15 cellular contexts compared by ENCODE assay signal in genomic region chr20:12673352-12673751, GRCh38.
DNase-seq lines count a peak whose midpoint lies in the region; ATAC-seq, FAIRE-seq and TF ChIP-seq lines count a peak whose summit lies in the region.
"Had no signal": no experiment of that assay in that cellular context is flagged by ENCODE, and none has a peak within 500 bp of the region (broad histone marks: within the 10 kb centered on the region; RNA-seq: fewer than 3 reads in every experiment).

No MANE protein-coding gene starts in this region.

- no peak for TF ChIP-seq EP300 in A549 (IDR thresholded peaks at IDR 0.05)

- H3K9me2 ChIP-seq in hepatocyte (replicated peaks; ENCODE audit: insufficient read depth), result no peaks in the 10 kb centered on the region

- no peak overlapping the region for H3K9ac ChIP-seq in smooth muscle cell (ENCODE audit: low read depth)
- H3K9ac ChIP-seq: BLaER1 had no signal

- no peak for TF ChIP-seq RAD21 in A549 (conservative IDR thresholded peaks at IDR 0.05 in 1 of 2, IDR thresholded peaks at IDR 0.05 in 1 of 2)

- CTCF ChIA-PET in A549 (lab: Yijun Ruan, JAX), result no interaction called here

- intact Hi-C loops in adrenal gland (cut with DNase I), result no loop called here

- H3K4me1 ChIP-seq in A549 (no peaks in the 10 kb centered on the region), hepatocyte (ENCODE audit: insufficient read depth) (no peaks in the 10 kb centered on the region), smooth muscle cell (ENCODE audit: low read depth) (no peaks in the 10 kb centered on the region), adrenal gland (replicated peaks in 1 of 2) (no peaks in the 10 kb centered on the region)

- H3F3A ChIP-seq in smooth muscle cell (ENCODE audit: low read depth), result no peaks in the 10 kb centered on the region

- H3K4me3 ChIP-seq in A549 (no peak overlapping the region), hepatocyte (no peak overlapping the region), smooth muscle cell (no peak overlapping the region), adrenal gland (no peak overlapping the region)
- H3K4me3 ChIP-seq: BLaER1 had no signal

- H3K4me2 ChIP-seq in A549, result no peak overlapping the region
- H3K4me2 ChIP-seq in hepatocyte, result peak overlapping the region; percentile 29
- H3K4me2 ChIP-seq in smooth muscle cell, result peak overlapping the region; percentile 31
- H3K4me2 ChIP-seq: BLaER1 had no signal

- no peaks in the 10 kb centered on the region for H3K36me3 ChIP-seq in hepatocyte (replicated peaks; ENCODE audit: insufficient read depth, low read depth)
- no peaks in the 10 kb centered on the region for H3K36me3 ChIP-seq in smooth muscle cell (ENCODE audit: low read depth)
- H3K36me3 ChIP-seq in adrenal gland (replicated peaks in 1 of 2), result no peaks in the 10 kb centered on the region
- H3K36me3 ChIP-seq: BLaER1 had no signal

- H3K9me3 ChIP-seq in A549 (no peaks in the 10 kb centered on the region), hepatocyte (ENCODE audit: low read depth) (no peaks in the 10 kb centered on the region), smooth muscle cell (replicated peaks; ENCODE audit: low read depth) (no peaks in the 10 kb centered on the region), adrenal gland (replicated peaks in 1 of 3) (no peaks in the 10 kb centered on the region)
- H3K9me3 ChIP-seq: BLaER1 had no signal

- POLR2A ChIA-PET in A549 (lab: Yijun Ruan, JAX), result no interaction called here

- no peak for ATAC-seq in A549
- ATAC-seq in HG02938 (IDR thresholded peaks at IDR 0.05; ENCODE audit: unreplicated experiment), result no peak

- no peak overlapping the region for H3K27ac ChIP-seq in A549
- no peak overlapping the region for H3K27ac ChIP-seq in hepatocyte
- no peak overlapping the region for H3K27ac ChIP-seq in smooth muscle cell (ENCODE audit: low read depth)
- H3K27ac ChIP-seq in adrenal gland, result no peak overlapping the region
- H3K27ac ChIP-seq: BLaER1 had no signal

- no peak for TF ChIP-seq POLR2A in A549 (IDR thresholded peaks at IDR 0.05; ENCODE audit: low read length)
- no peak for TF ChIP-seq POLR2A in adrenal gland (IDR thresholded peaks at IDR 0.05)

- H2AFZ ChIP-seq in hepatocyte (peak overlapping the region; percentile 26), smooth muscle cell (ENCODE audit: low read depth) (no peak overlapping the region)

- no peak for DNase-seq in A549 (ENCODE audit: low read depth in 1 of 2, low spot score in 1 of 2)
- peak; percentile 1 for DNase-seq in AG08395 (ENCODE audit: low spot score)
- no peak for DNase-seq in hepatocyte (ENCODE audit: low spot score)
- no peak for DNase-seq in smooth muscle cell (lab: John Stamatoyannopoulos, UW; ENCODE audit: unreplicated experiment)
- no peak for DNase-seq in adrenal gland
- DNase-seq: Calu3; CD4-positive, alpha-beta memory T cell; DMS79 treated with DMSO at 0.1 percent for 48 hours; GF-D8; H9 had no signal

- FAIRE-seq in A549 (lab: Jason Lieb, UNC), result no peak
- FAIRE-seq: A204.1, GM19239, H1 had no signal

- no peaks in the 10 kb centered on the region for H3K79me2 ChIP-seq in hepatocyte
- H3K79me2 ChIP-seq in smooth muscle cell (ENCODE audit: low read depth), result no peaks in the 10 kb centered on the region

- H3K27me3 ChIP-seq in hepatocyte, result no peaks in the 10 kb centered on the region
- no peaks in the 10 kb centered on the region for H3K27me3 ChIP-seq in smooth muscle cell (ENCODE audit: low read depth)
- no peaks in the 10 kb centered on the region for H3K27me3 ChIP-seq in adrenal gland
- H3K27me3 ChIP-seq: BLaER1 had no signal

- 8% methylated on average over 5 of the region's 5 CpGs for WGBS in A549 (ENCODE audit: missing lambda C conversion rate)
- WGBS in hepatocyte (ENCODE audit: low lambda C conversion rate, missing lambda C conversion rate), result 59% methylated on average over 5 of the region's 5 CpGs
- 66% methylated on average over 5 of the region's 5 CpGs for WGBS in smooth muscle cell (ENCODE audit: low lambda C conversion rate)
- WGBS in adrenal gland, 4 donors, result 72 to 79% (median 76%) methylated on average over 5 of the region's 5 CpGs

- TF ChIP-seq CTCF in A549 (IDR thresholded peaks at IDR 0.05) (no peak), hepatocyte (IDR thresholded peaks at IDR 0.05; ENCODE audit: poor library complexity) (no peak), smooth muscle cell (IDR thresholded peaks at IDR 0.05; ENCODE audit: borderline replicate concordance, insufficient read depth, poor library complexity, severe bottlenecking) (no peak), adrenal gland (IDR thresholded peaks at IDR 0.05) (no peak)

- H4K20me1 ChIP-seq in hepatocyte (ENCODE audit: insufficient read depth, poor library complexity, severe bottlenecking) (no peaks in the 10 kb centered on the region), smooth muscle cell (ENCODE audit: low read depth) (no peaks in the 10 kb centered on the region)
- H4K20me1 ChIP-seq: BLaER1 had no signal

TF ChIP-seq in A549, 52 proteins besides CTCF, POLR2A, EP300 and RAD21:
- TF ChIP-seq FOSL2 (IDR thresholded peaks at IDR 0.05) (no peak), FOSL2 (CRISPR knock-in tag; IDR thresholded peaks at IDR 0.05) (no peak), POLR2AphosphoS2 (conservative IDR thresholded peaks at IDR 0.05; ENCODE audit: low read length) (no peak), MAFK (IDR thresholded peaks at IDR 0.05; ENCODE audit: partially characterized antibody) (peak; percentile 17), HMGXB4 (CRISPR knock-in tag; IDR thresholded peaks at IDR 0.05; ENCODE audit: borderline replicate concordance) (no peak), ATOH8 (CRISPR knock-in tag; IDR thresholded peaks at IDR 0.05; ENCODE audit: low read depth) (no peak), NFE2L2 (conservative IDR thresholded peaks at IDR 0.05; ENCODE audit: low read length) (0 out of 2 replicates have a peak, but pooled peaks have one; percentile 48), JUNB (IDR thresholded peaks at IDR 0.05) (no peak)
